Comparison of ENCODE assay signal across 8 cellular contexts in the genomic region with DNA sequence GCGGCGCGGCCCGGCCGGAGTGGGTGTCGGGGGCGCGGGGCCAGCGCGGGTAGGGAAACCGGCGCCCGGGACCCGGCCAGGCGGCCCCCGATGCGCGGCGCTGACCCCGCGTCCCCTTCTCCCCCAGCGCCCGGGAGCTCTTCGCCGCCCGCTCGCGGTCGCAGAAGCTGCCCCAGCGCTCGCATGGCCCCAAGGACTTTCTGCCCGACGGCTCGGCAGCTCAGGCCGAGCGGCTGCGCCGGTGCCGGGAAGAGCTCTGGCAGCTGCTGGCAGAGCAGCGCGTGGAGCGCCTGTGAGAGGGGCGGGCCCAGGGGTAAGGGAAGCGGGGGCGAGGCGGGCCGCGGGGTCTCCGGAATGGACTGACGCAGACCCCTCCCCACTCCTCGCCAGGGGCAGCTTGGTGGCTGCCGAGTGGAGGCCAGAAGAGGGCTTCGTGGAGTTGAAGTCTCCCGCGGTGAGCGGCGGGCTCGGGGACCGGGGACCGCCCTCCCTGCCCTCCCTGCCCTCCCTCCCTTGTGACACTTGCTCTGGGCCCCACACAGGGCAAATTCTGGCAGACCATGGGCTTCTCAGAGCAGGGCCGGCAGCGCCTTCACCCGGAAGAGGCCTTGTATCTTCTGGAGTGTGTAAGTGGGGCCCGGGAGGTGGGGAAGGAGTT. TPM values are rescaled to one million over a fixed set of nuclear protein-coding genes. Genes with fewer than 3 reads are reported as not detected.
A peak's percentile ranks its signal among the peaks of the same experiment; 100 is the strongest.
DNase-seq lines count a peak whose midpoint lies in the region; ATAC-seq and TF ChIP-seq lines count a peak whose summit lies in the region.

No MANE protein-coding gene starts in this region.

- H2AFZ ChIP-seq in GM23248 = peak overlapping the region; percentile 73

- H3K4me1 Mint-ChIP-seq in activated T-cell treated with anti-CD3 and anti-CD28 coated beads, Interleukin-2, amount 50 U/mL, for 72 hours (ENCODE audit: low read depth) = peaks cover 18% of the 10 kb centered on the region

- H3K27me3 Mint-ChIP-seq in activated T-cell treated with anti-CD3 and anti-CD28 coated beads, Interleukin-2, amount 50 U/mL, for 72 hours (ENCODE audit: low read depth) = no peaks in the 10 kb centered on the region

- no peak for TF ChIP-seq CTCF in GM12864 (IDR thresholded peaks at IDR 0.05; ENCODE audit: low read depth, low read length, missing control alignments)
- TF ChIP-seq CTCF in heart right ventricle (IDR thresholded peaks at IDR 0.05) = no peak
- no peak for TF ChIP-seq CTCF in sigmoid colon (IDR thresholded peaks at IDR 0.05)

- H3K36me3 ChIP-seq in GM23248 (ENCODE audit: low read depth) (no peaks in the 10 kb centered on the region), MG63 (peaks cover 40% of the 10 kb centered on the region), heart right ventricle (peaks cover 0 to 43% (median 3%) of the 10 kb centered on the region in 9 donors), sigmoid colon (peaks cover 0 to 15% (median 0%) of the 10 kb centered on the region in 4 donors)

- no peaks in the 10 kb centered on the region for H3K9me3 Mint-ChIP-seq in activated T-cell treated with anti-CD3 and anti-CD28 coated beads, Interleukin-2, amount 50 U/mL, for 72 hours

- H3F3A ChIP-seq in GM23248 (ENCODE audit: insufficient read depth) = no peaks in the 10 kb centered on the region

- H3K4me1 ChIP-seq in GM23248 (ENCODE audit: insufficient read depth) = no peaks in the 10 kb centered on the region
- H3K4me1 ChIP-seq in heart right ventricle = peaks cover 10 to 47% (median 40%) of the 10 kb centered on the region in 9 donors
- H3K4me1 ChIP-seq in sigmoid colon = peaks cover 5 to 54% (median 41%) of the 10 kb centered on the region in 4 donors

- H3K4me3 ChIP-seq in GM12864 (ENCODE audit: low read depth, low read length) (peak overlapping the region; percentile 88), GM23248 (peak overlapping the region; percentile 76), MG63 (peak overlapping the region; percentile 77), heart right ventricle (peak overlapping the region; percentile 61 to 98 (median 90)), sigmoid colon (peak overlapping the region; percentile 73 to 93 (median 79))

- H3K27me3 ChIP-seq in GM23248 (replicated peaks; ENCODE audit: insufficient read depth) (no peaks in the 10 kb centered on the region), MG63 (no peaks in the 10 kb centered on the region), heart right ventricle (peaks cover 0 to 13% (median 0%) of the 10 kb centered on the region in 7 donors), sigmoid colon (no peaks in the 10 kb centered on the region)

- peaks cover 0 to 10% of the 10 kb centered on the region in 2 donors for H3K36me3 Mint-ChIP-seq in activated T-cell treated with anti-CD3 and anti-CD28 coated beads, Interleukin-2, amount 50 U/mL, for 72 hours (ENCODE audit: insufficient read depth in 2 of 2)

- peak overlapping the region; percentile 54 for H3K4me2 ChIP-seq in GM23248 (ENCODE audit: unreplicated experiment)

- no peak for TF ChIP-seq POLR2A in sigmoid colon (IDR thresholded peaks at IDR 0.05)

- H4K20me1 ChIP-seq in GM23248 (ENCODE audit: insufficient read depth) = no peaks in the 10 kb centered on the region

- H3K27ac ChIP-seq in GM23248 (no peak overlapping the region), heart right ventricle (peak overlapping the region in 9 of 10 donors; percentile 58 to 98 (median 75)), sigmoid colon (peak overlapping the region; percentile 75 to 91 (median 87))

- 0 to 1% methylated on average over 30 to 40 of the region's 64 CpGs for WGBS in GM23248 (ENCODE audit: low coverage in 1 of 2, low lambda C conversion rate in 2 of 2, missing lambda C conversion rate in 2 of 2), 2 experiments
- 1% methylated on average over 55 to 64 of the region's 64 CpGs for WGBS in heart right ventricle, 2 donors
- 0 to 1% methylated on average over 64 of the region's 64 CpGs for WGBS in sigmoid colon, 2 donors

- intact Hi-C loops in heart right ventricle (cut with DNase I) (loop anchor here in 8 of 10 donors (5.0 to 10.0 kb wide), 3 partner anchors 71 to 92 kb away; a partner anchor contains a TSS), sigmoid colon (cut with DNase I) (loop anchor here (1.0 to 5.0 kb wide), 5 partner anchors 74 to 244 kb away; a partner anchor contains a TSS)

- 0 out of 2 replicates have a peak, but pooled peaks cover 4% of the 10 kb centered on the region for H3K79me2 ChIP-seq in GM23248 (ENCODE audit: insufficient read depth)

- ATAC-seq in activated T-cell treated with anti-CD3 and anti-CD28 coated beads, Interleukin-2, amount 50 U/mL, for 72 hours (replicated peaks in 1 of 2) = peak; percentile 20 to 28
- no peak for ATAC-seq in heart right ventricle

- H3K9me2 ChIP-seq in GM23248 (ENCODE audit: insufficient read depth) = no peaks in the 10 kb centered on the region

- no peak for TF ChIP-seq EP300 in sigmoid colon (IDR thresholded peaks at IDR 0.05)

- in situ Hi-C loops in GM23248 (cut with MboI) = loop anchor here (10.0 kb wide), 1 partner anchor 92 kb away; no protein-coding TSS in a partner anchor

- H3K9ac ChIP-seq in GM23248 = peak overlapping the region; percentile 55

- DNase-seq in GM12864 (ENCODE audit: low read depth) (no peak), GM23248 (peak; percentile 67), MG63 (peak; percentile 41), heart right ventricle (peak in 1 of 2 donors; percentile 54), sigmoid colon (no peak), NCI-H128 (lab: John Stamatoyannopoulos, UW; ENCODE audit: unreplicated experiment) (no peak), foreskin melanocyte (no peak)
- DNase-seq in activated T-cell treated with anti-CD3 and anti-CD28 coated beads, Interleukin-2, amount 50 U/mL, for 72 hours = peak; percentile 53 to 56

- H3K27ac Mint-ChIP-seq in activated T-cell treated with anti-CD3 and anti-CD28 coated beads, Interleukin-2, amount 50 U/mL, for 72 hours = no peak overlapping the region

- H3K4me3 Mint-ChIP-seq in activated T-cell treated with anti-CD3 and anti-CD28 coated beads, Interleukin-2, amount 50 U/mL, for 72 hours = peak overlapping the region; percentile 73 to 88

- H3K9me3 ChIP-seq in GM23248 (ENCODE audit: low read depth) (no peaks in the 10 kb centered on the region), MG63 (no peaks in the 10 kb centered on the region), heart right ventricle (no peaks in the 10 kb centered on the region), sigmoid colon (no peaks in the 10 kb centered on the region)

RNA-seq across cellular contexts. Expression of a gene that starts 0.4 kb away (rescaled TPM):
- total RNA-seq in GM23248 (2014; rRNA removed; shearing (Covaris generic)) = 10.7 and 25.4 TPM in 2 replicates
- 7.9 and 9.8 TPM in 2 replicates for polyA plus RNA-seq in GM23248 (2016; fragmentation: Nextera tagmentation; extraction: Ambion mirVana)
- 34.6 and 83.8 TPM in 2 replicates for total RNA-seq in MG63 (2014; rRNA removed; shearing (Covaris generic); ENCODE audit: low replicate concordance)
- total RNA-seq in activated T-cell treated with anti-CD3 and anti-CD28 coated beads, Interleukin-2, amount 50 U/mL, for 72 hours = 10 to 100 TPM; 34.8 to 49.5 TPM
- total RNA-seq in heart right ventricle = 1 to 10 TPM; 4.2 to 9.9 (median 6.1) TPM
- 10 to 100 TPM; 13.6 to 18.1 TPM for polyA plus RNA-seq in heart right ventricle
- total RNA-seq in sigmoid colon = 10 to 100 TPM; 11.1 to 25.3 (median 21.3) TPM
- polyA plus RNA-seq in sigmoid colon = 10 to 100 TPM; 32.4 to 43.7 (median 35.6) TPM

RNA-seq across cellular contexts. Expression of a gene that starts 1.4 kb away (rescaled TPM):
- total RNA-seq in GM23248 (2014; rRNA removed; shearing (Covaris generic)) = 6.2 and 9.2 TPM in 2 replicates
- 1.9 and 2.0 TPM in 2 replicates for polyA plus RNA-seq in GM23248 (2016; fragmentation: Nextera tagmentation; extraction: Ambion mirVana)
- total RNA-seq in MG63 (2014; rRNA removed; shearing (Covaris generic); ENCODE audit: low replicate concordance) = 3.9 and 7.8 TPM in 2 replicates
- 1 to 10 TPM; 4.1 to 6.6 TPM for total RNA-seq in activated T-cell treated with anti-CD3 and anti-CD28 coated beads, Interleukin-2, amount 50 U/mL, for 72 hours
- 10 to 100 TPM; 29.0 to 59.2 (median 37.2) TPM for total RNA-seq in heart right ventricle
- 10 to 100 TPM; 17.6 to 31.2 TPM for polyA plus RNA-seq in heart right ventricle
- 10 to 100 TPM in 3 of 4 donors, 1 to 10 TPM in 1; 10.0 to 14.7 (median 10.2) TPM for total RNA-seq in sigmoid colon
- polyA plus RNA-seq in sigmoid colon = 10 to 100 TPM in 1 of 3 donors, 1 to 10 TPM in 2; 4.8 to 12.9 (median 7.4) TPM

RNA-seq across cellular contexts. Expression of a gene that starts 8.7 kb away (rescaled TPM):
- total RNA-seq in GM23248 (2014; rRNA removed; shearing (Covaris generic)) = not detected in 2 replicates
- not detected in 2 replicates for polyA plus RNA-seq in GM23248 (2016; fragmentation: Nextera tagmentation; extraction: Ambion mirVana)
- total RNA-seq in MG63 (2014; rRNA removed; shearing (Covaris generic); ENCODE audit: low replicate concordance) = 0.39 and 3.9 TPM in 2 replicates
- total RNA-seq in activated T-cell treated with anti-CD3 and anti-CD28 coated beads, Interleukin-2, amount 50 U/mL, for 72 hours = 10 to 100 TPM; 12.5 to 17.4 TPM
- 1 to 10 TPM; 1.1 to 5.0 (median 2.6) TPM for total RNA-seq in heart right ventricle
- 10 to 100 TPM in 1 of 2 donors, 1 to 10 TPM in 1; 5.6 to 14.8 TPM for polyA plus RNA-seq in heart right ventricle
- 1 to 10 TPM; 1.4 to 5.0 (median 3.4) TPM for total RNA-seq in sigmoid colon
- polyA plus RNA-seq in sigmoid colon = 100 to 1,000 TPM; 197 to 299 (median 294) TPM

Comparison
In these comparisons a context has a peak if more than half of its experiments do, and no peak if none do; other contexts are left out.
1. DNase-seq: peak in GM23248 (single experiment), MG63 (single experiment) and activated T-cell treated with anti-CD3 and anti-CD28 coated beads, Interleukin-2, amount 50 U/mL, for 72 hours (2 of 2); none in GM12864 (single experiment), sigmoid colon (single experiment), NCI-H128 (single experiment) and foreskin melanocyte (single experiment).
2. ATAC-seq: peak in activated T-cell treated with anti-CD3 and anti-CD28 coated beads, Interleukin-2, amount 50 U/mL, for 72 hours (2 of 2); none in heart right ventricle (0 of 8).
3. Peak in every context shown above with its lines, with median percentiles within 50 percentile points of each other: H3K4me3 ChIP-seq.